8 cellular contexts compared by ENCODE assay signal in genomic region chr22:23180893-23181762, GRCh38. TPM values are rescaled to one million over a fixed set of nuclear protein-coding genes. Genes with fewer than 3 reads are reported as not detected.
DNase-seq lines count a peak whose midpoint lies in the region; ATAC-seq, FAIRE-seq and TF ChIP-seq lines count a peak whose summit lies in the region.

No MANE protein-coding gene starts in this region.

- intact Hi-C loops in PC-3 (cut with micrococcal nuclease), result no loop called here

- DNase-seq in GM12865 (ENCODE audit: low read depth) (peak; percentile 54), PC-3 (peak; percentile 17), NCI-H187 treated with DMSO at 0.1 percent for 48 hours (lab: John Stamatoyannopoulos, UW) (no peak), urothelium cell line (ENCODE audit: low spot score) (no peak)
- peak; percentile 39 for DNase-seq in central memory CD4-positive, alpha-beta T cell

- H3K4me3 ChIP-seq in GM12865 (ENCODE audit: low read depth, low read length) (peak overlapping the region; percentile 69), PC-3 (ENCODE audit: low read length) (peak overlapping the region; percentile 74), mononuclear cell (ENCODE audit: low read length) (peak overlapping the region; percentile 53), urinary bladder (ENCODE audit: low read depth, low read length) (peak overlapping the region; percentile 87)

- H3K27me3 ChIP-seq in PC-3 (ENCODE audit: low read length) (no peaks in the 10 kb centered on the region), mononuclear cell (ENCODE audit: insufficient read depth, low read length) (no peaks in the 10 kb centered on the region)

- BruUV-seq in PC-3 (replicated peaks; lab: Mats Ljungman, UMichigan), result no TSS peak

- no peaks in the 10 kb centered on the region for H3K36me3 ChIP-seq in PC-3 (ENCODE audit: low read depth, low read length)
- H3K36me3 ChIP-seq in urinary bladder (ENCODE audit: insufficient read depth), result no peaks in the 10 kb centered on the region

- no peak overlapping the region for H2AFZ ChIP-seq in PC-3 (ENCODE audit: low read length)

- WGBS in urinary bladder, result 17% methylated on average over 116 of the region's 116 CpGs

- H3K79me2 ChIP-seq in PC-3 (ENCODE audit: low read length), result peaks cover 50% of the 10 kb centered on the region

- POLR2A ChIA-PET in PC-3 (lab: Charles Lee; ENCODE audit: unreplicated experiment), result interaction anchor here (1.7 kb wide), 1 partner anchor 101 kb away, joined by 10 read pairs; no protein-coding TSS in a partner anchor

- H3K9me3 ChIP-seq in PC-3 (ENCODE audit: low read length) (no peaks in the 10 kb centered on the region), mononuclear cell (ENCODE audit: low read depth, low read length) (no peaks in the 10 kb centered on the region)

- H4K20me1 ChIP-seq in PC-3 (ENCODE audit: low read length), result peaks cover 36% of the 10 kb centered on the region

- peak overlapping the region; percentile 88 for H3K4me2 ChIP-seq in PC-3 (ENCODE audit: low read length)

- H3K4me1 ChIP-seq in PC-3 (ENCODE audit: insufficient read depth, low read length) (peaks cover 38% of the 10 kb centered on the region), mononuclear cell (ENCODE audit: insufficient read depth, low read length) (peaks cover 62% of the 10 kb centered on the region), urinary bladder (ENCODE audit: insufficient read depth) (peaks cover 1% of the 10 kb centered on the region)

- ATAC-seq in PC-3 (no peak; the same call in 1 of the 2 replicates), GM21390 (IDR thresholded peaks at IDR 0.05; ENCODE audit: unreplicated experiment) (no peak)

- H3K27ac ChIP-seq in PC-3 (ENCODE audit: low read length) (no peak overlapping the region), urinary bladder (ENCODE audit: low read depth) (no peak overlapping the region)

- no peaks in the 10 kb centered on the region for H3F3A ChIP-seq in PC-3 (ENCODE audit: low read length, unreplicated experiment)

- FAIRE-seq in urothelium cell line (lab: Jason Lieb, UNC), result no peak

- no peaks in the 10 kb centered on the region for H3K9me2 ChIP-seq in PC-3 (replicated peaks; ENCODE audit: low read length)

- CTCF ChIA-PET in PC-3 (lab: Charles Lee), result interaction anchor here (0.6 to 2.9 kb wide), 2 partner anchors 101 to 193 kb away, joined by 3 to 25 read pairs; no protein-coding TSS in a partner anchor

- TF ChIP-seq CTCF in GM12865 (IDR thresholded peaks at IDR 0.05; ENCODE audit: insufficient read depth, low read depth, low read length, missing control alignments) (no peak), PC-3 (conservative IDR thresholded peaks at IDR 0.05; ENCODE audit: low read depth, low read length) (no peak)

- peak overlapping the region; percentile 58 for H3K9ac ChIP-seq in PC-3 (ENCODE audit: low read length)

RNA-seq across cellular contexts. Expression of gene BCR, which starts 0.8 kb away (rescaled TPM):
- total RNA-seq in PC-3 (2014; rRNA removed) (36.8 and 46.8 TPM in 2 replicates), mononuclear cell (59.5 TPM), urinary bladder (14.1 TPM)
- polyA plus RNA-seq in urinary bladder, result 35.0 TPM

RNA-seq across cellular contexts. Expression of gene RAB36, which starts 35.9 kb away (rescaled TPM):
- total RNA-seq in PC-3 (2014; rRNA removed) (1.1 and 5.1 TPM in 2 replicates), mononuclear cell (not detected), urinary bladder (2.0 TPM)
- polyA plus RNA-seq in urinary bladder, result 3.7 TPM

RNA-seq across cellular contexts. Expression of gene RSPH14, which starts 39.3 kb away (rescaled TPM):
- total RNA-seq in PC-3 (2014; rRNA removed), result 0.35 and 0.44 TPM in 2 replicates
- total RNA-seq in mononuclear cell, result not detected
- 0.58 TPM for total RNA-seq in urinary bladder
- polyA plus RNA-seq in urinary bladder, result 0.13 TPM

Comparison
In these comparisons a context has a peak if more than half of its experiments do, and no peak if none do; other contexts are left out.
1. DNase-seq: peak in GM12865 (single experiment), PC-3 (single experiment) and central memory CD4-positive, alpha-beta T cell (single experiment); none in NCI-H187 treated with DMSO at 0.1 percent for 48 hours (single experiment) and urothelium cell line (single experiment).
2. Peak in every context shown above with its lines, with median percentiles within 50 percentile points of each other: H3K4me3 ChIP-seq.